9 cellular contexts compared by ENCODE assay signal in the genomic region with DNA sequence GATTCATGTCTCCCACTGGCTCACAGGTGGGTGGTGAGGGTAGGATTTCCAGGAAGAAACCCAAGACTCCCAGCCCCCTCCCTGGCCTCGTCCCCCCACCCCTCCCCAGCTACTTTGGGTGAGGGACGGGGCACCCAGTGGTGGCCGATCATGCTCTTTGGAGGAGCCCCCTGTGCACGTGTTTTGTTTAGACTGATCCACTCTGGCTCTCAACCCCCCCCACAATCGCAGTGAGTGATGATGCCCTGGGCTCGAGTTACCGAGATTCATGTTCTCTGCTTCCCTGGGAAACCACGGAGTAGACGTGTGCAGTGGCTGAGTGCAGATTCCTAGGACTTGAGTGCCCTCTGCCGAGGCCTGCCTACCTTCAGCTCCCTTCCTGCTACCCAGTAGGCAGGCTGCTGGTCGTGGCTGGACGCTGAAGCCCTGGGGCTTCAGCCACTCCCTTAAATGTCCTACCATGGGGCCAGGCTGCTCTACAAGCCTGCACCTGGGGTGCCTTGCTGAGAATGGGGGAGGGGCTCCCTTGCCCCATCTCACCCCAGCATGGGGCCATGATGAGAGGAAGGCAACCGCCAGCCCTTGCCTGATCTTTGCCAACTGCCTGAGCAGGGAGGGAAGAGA. TPM values are rescaled to one million over a fixed set of nuclear protein-coding genes. Genes with fewer than 3 reads are reported as not detected.
DNase-seq lines count a peak whose midpoint lies in the region; ATAC-seq, FAIRE-seq and TF ChIP-seq lines count a peak whose summit lies in the region.
"Had no signal": no experiment of that assay in that cellular context is flagged by ENCODE, and none has a peak within 500 bp of the region (broad histone marks: within the 10 kb centered on the region; RNA-seq: fewer than 3 reads in every experiment).

No MANE protein-coding gene starts in this region.

- in situ Hi-C loops in HepG2 (cut with HindIII; ENCODE audit: extremely low pct_ligation_motif_present, low pct_unique_long_range_greater_than_20kb): loop anchor here (25.0 kb wide), 1 partner anchor 326 kb away; no protein-coding TSS in a partner anchor

- H3K4me3 ChIP-seq in HepG2 (replicated peaks in 1 of 3; ENCODE audit: insufficient read depth in 1 of 3, low read depth in 2 of 3, low read length in 3 of 3): no peak overlapping the region

- peak; percentile 54 for TF ChIP-seq CTCF in HepG2 (CRISPR knock-in tag; IDR thresholded peaks at IDR 0.05)

- H3K4me1 Mint-ChIP-seq in stimulated activated memory B cell treated with anti-CD40 and anti-IgM and Interleukin-4, amounts not matched to agents 10 μg/mL and 1 μg/mL and 100 μg/mL, for 72 hours: peaks cover 24% of the 10 kb centered on the region
- H3K4me1 Mint-ChIP-seq in effector memory CD8-positive, alpha-beta T cell (ENCODE audit: low read depth in 2 of 2): peaks cover 3 to 12% of the 10 kb centered on the region in 2 donors

- BruUV-seq in HepG2 (replicated peaks; lab: Mats Ljungman, UMichigan): no TSS peak

- no peaks in the 10 kb centered on the region for H3K9me3 ChIP-seq in HepG2 (ENCODE audit: low read length)

- no peak overlapping the region for H3K9ac ChIP-seq in HepG2 (ENCODE audit: insufficient read depth, low read depth, low read length)

- no peaks in the 10 kb centered on the region for H3K9me3 Mint-ChIP-seq in stimulated activated memory B cell treated with anti-CD40 and anti-IgM and Interleukin-4, amounts not matched to agents 10 μg/mL and 1 μg/mL and 100 μg/mL, for 72 hours
- H3K9me3 Mint-ChIP-seq in effector memory CD8-positive, alpha-beta T cell: no peaks in the 10 kb centered on the region
- H3K9me3 Mint-ChIP-seq: activated naive CD8-positive, alpha-beta T cell treated with anti-CD3 and anti-CD28 coated beads, Interleukin-2, amount 10 ng/mL, durations not matched to agents 7 days and 5 days had no signal

- TF ChIP-seq EP300 in HepG2 (IDR thresholded peaks at IDR 0.05; ENCODE audit: low read depth in 2 of 2, low read length in 2 of 2) (no peak), HepG2 (CRISPR knock-in tag; IDR thresholded peaks at IDR 0.05; ENCODE audit: borderline replicate concordance) (no peak)

- POLR2A ChIA-PET in HepG2 (lab: Yijun Ruan, JAX): no interaction called here

- ATAC-seq in HepG2 (peak; percentile 69), GM18867 (IDR thresholded peaks at IDR 0.05; ENCODE audit: unreplicated experiment) (no peak), GM19455 (IDR thresholded peaks at IDR 0.05; ENCODE audit: unreplicated experiment) (no peak)
- ATAC-seq in stimulated activated memory B cell treated with anti-CD40 and anti-IgM and Interleukin-4, amounts not matched to agents 10 μg/mL and 1 μg/mL and 100 μg/mL, for 72 hours: no peak
- ATAC-seq in effector memory CD8-positive, alpha-beta T cell (replicated peaks): no peak

- H3K27me3 ChIP-seq in HepG2 (ENCODE audit: control insufficient read depth in 1 of 2, insufficient read depth in 2 of 2, low read length in 2 of 2): peaks cover 5 to 26% of the 10 kb centered on the region in 2 experiments

- no peak overlapping the region for H3K4me2 ChIP-seq in HepG2 (ENCODE audit: low read depth, low read length)

- H3K79me2 ChIP-seq in HepG2 (ENCODE audit: insufficient read depth, low read length): no peaks in the 10 kb centered on the region

- H3K4me3 Mint-ChIP-seq in stimulated activated memory B cell treated with anti-CD40 and anti-IgM and Interleukin-4, amounts not matched to agents 10 μg/mL and 1 μg/mL and 100 μg/mL, for 72 hours: no peak overlapping the region
- H3K4me3 Mint-ChIP-seq in effector memory CD8-positive, alpha-beta T cell: no peak overlapping the region
- H3K4me3 Mint-ChIP-seq: activated naive CD8-positive, alpha-beta T cell treated with anti-CD3 and anti-CD28 coated beads, Interleukin-2, amount 10 ng/mL, durations not matched to agents 7 days and 5 days had no signal

- no peak overlapping the region for H3K27ac Mint-ChIP-seq in stimulated activated memory B cell treated with anti-CD40 and anti-IgM and Interleukin-4, amounts not matched to agents 10 μg/mL and 1 μg/mL and 100 μg/mL, for 72 hours
- no peak overlapping the region for H3K27ac Mint-ChIP-seq in effector memory CD8-positive, alpha-beta T cell
- H3K27ac Mint-ChIP-seq: activated naive CD8-positive, alpha-beta T cell treated with anti-CD3 and anti-CD28 coated beads, Interleukin-2, amount 10 ng/mL, durations not matched to agents 7 days and 5 days had no signal

- DNase-seq in DMS153 (lab: John Stamatoyannopoulos, UW) (peak; percentile 100), NCI-H146 (lab: John Stamatoyannopoulos, UW) (peak; percentile 94), SW480 (ENCODE audit: low spot score) (peak; percentile 25), HepG2 (ENCODE audit: low spot score) (no peak)
- DNase-seq in effector memory CD8-positive, alpha-beta T cell: no peak
- DNase-seq: activated naive CD8-positive, alpha-beta T cell treated with anti-CD3 and anti-CD28 coated beads, Interleukin-2, amount 10 ng/mL, durations not matched to agents 7 days and 5 days had no signal

- TF ChIP-seq RAD21 in HepG2 (CRISPR knock-in tag; IDR thresholded peaks at IDR 0.05): no peak

- no peaks in the 10 kb centered on the region for H3K36me3 Mint-ChIP-seq in stimulated activated memory B cell treated with anti-CD40 and anti-IgM and Interleukin-4, amounts not matched to agents 10 μg/mL and 1 μg/mL and 100 μg/mL, for 72 hours
- H3K36me3 Mint-ChIP-seq in effector memory CD8-positive, alpha-beta T cell (ENCODE audit: insufficient read depth): no peaks in the 10 kb centered on the region
- H3K36me3 Mint-ChIP-seq: activated naive CD8-positive, alpha-beta T cell treated with anti-CD3 and anti-CD28 coated beads, Interleukin-2, amount 10 ng/mL, durations not matched to agents 7 days and 5 days had no signal

- H3K4me1 ChIP-seq in HepG2 (ENCODE audit: insufficient read depth, low read length): no peaks in the 10 kb centered on the region

- peaks cover 4% of the 10 kb centered on the region; the same call in 1 of the 2 replicates for H4K20me1 ChIP-seq in HepG2 (ENCODE audit: insufficient read depth, low read length)

- FAIRE-seq in HepG2 (lab: Jason Lieb, UNC): no peak

- no peaks in the 10 kb centered on the region for H3K36me3 ChIP-seq in HepG2 (replicated peaks in 1 of 2; ENCODE audit: control insufficient read depth in 1 of 2, insufficient read depth in 2 of 2, low read length in 2 of 2)

- no peak for TF ChIP-seq POLR2A in HepG2 (IDR thresholded peaks at IDR 0.05; ENCODE audit: insufficient read depth in 1 of 2, low read depth in 2 of 2, low read length in 2 of 2)

- H2AFZ ChIP-seq in HepG2 (ENCODE audit: low read length): no peak overlapping the region

- peaks cover 85% of the 10 kb centered on the region for H3K27me3 Mint-ChIP-seq in stimulated activated memory B cell treated with anti-CD40 and anti-IgM and Interleukin-4, amounts not matched to agents 10 μg/mL and 1 μg/mL and 100 μg/mL, for 72 hours
- H3K27me3 Mint-ChIP-seq in effector memory CD8-positive, alpha-beta T cell: peaks cover 72 to 86% of the 10 kb centered on the region in 2 donors

- CTCF ChIA-PET in HepG2 (lab: Yijun Ruan, JAX; ENCODE audit: low intra/inter-chr PET ratio, low total read pairs): no interaction called here

- H3K27ac ChIP-seq in HepG2 (ENCODE audit: extremely low read length, insufficient read depth, low read length): no peak overlapping the region

- no CpG with 5 or more reads among the region's 13 CpGs for WGBS in HepG2 (ENCODE audit: low lambda C conversion rate)

- intact Hi-C loops in HepG2 (cut with micrococcal nuclease; ENCODE audit: unreplicated experiment): no loop called here

TF ChIP-seq in HepG2, 621 proteins besides CTCF, POLR2A, EP300 and RAD21:
- TF ChIP-seq MXI1 (IDR thresholded peaks at IDR 0.05; ENCODE audit: borderline replicate concordance, low read depth, low read length) (no peak), STAG1 (CRISPR knock-in tag; IDR thresholded peaks at IDR 0.05) (peak; percentile 56), TSC22D2 (CRISPR knock-in tag; IDR thresholded peaks at IDR 0.05; ENCODE audit: borderline replicate concordance) (no peak)

RNA-seq across cellular contexts. Expression of a gene that starts 3.9 kb away (rescaled TPM):
- total RNA-seq in HepG2 (2016; rRNA removed; fragmentation: Illumina TruSeq; extraction: Trizol): not detected in 2 replicates
- not detected in 2 replicates for total RNA-seq in HepG2 (2016; cell fraction: cytosol; rRNA removed; fragmentation: Illumina TruSeq; extraction: Trizol; ENCODE audit: low read depth)
- not detected in 2 replicates for total RNA-seq in HepG2 (2016; cell fraction: insoluble cytoplasmic fraction; rRNA removed; fragmentation: Illumina TruSeq; extraction: Trizol)
- not detected in 2 replicates for total RNA-seq in HepG2 (2016; cell fraction: membrane; rRNA removed; fragmentation: Illumina TruSeq; extraction: Trizol)
- total RNA-seq in HepG2 (2016; cell fraction: nucleus; rRNA removed; fragmentation: Illumina TruSeq; extraction: Trizol): not detected in 2 replicates
- polyA plus RNA-seq in HepG2 (2011; rRNA removed): not detected in 2 replicates
- polyA plus RNA-seq in HepG2 (2011; cell fraction: cytosol; rRNA removed): not detected in 2 replicates
- polyA plus RNA-seq in HepG2 (2011; cell fraction: nucleus; rRNA removed): not detected in 2 replicates
- polyA plus RNA-seq in HepG2 (2012): not detected in 2 replicates
- polyA plus RNA-seq in HepG2 (2016; cell fraction: cytosol; fragmentation: Illumina TruSeq; extraction: Trizol; ENCODE audit: low read depth): not detected in 2 replicates
- not detected in 2 replicates for polyA plus RNA-seq in HepG2 (2016; cell fraction: insoluble cytoplasmic fraction; fragmentation: Illumina TruSeq; extraction: Trizol; ENCODE audit: low read depth)
- not detected in 2 replicates for polyA plus RNA-seq in HepG2 (2016; cell fraction: membrane; fragmentation: Illumina TruSeq; extraction: Trizol; ENCODE audit: low read depth)
- not detected in 2 replicates for polyA plus RNA-seq in HepG2 (2016; cell fraction: nucleus; fragmentation: Illumina TruSeq; extraction: Trizol; ENCODE audit: insufficient read depth, low read depth)
- not detected in 2 replicates for polyA minus RNA-seq in HepG2 (2011; rRNA and poly(A)+ RNA removed; ENCODE audit: low replicate concordance)
- not detected in 2 replicates for polyA minus RNA-seq in HepG2 (2011; cell fraction: cytosol; rRNA and poly(A)+ RNA removed)
- not detected in 2 replicates for polyA minus RNA-seq in HepG2 (2011; cell fraction: nucleus; rRNA and poly(A)+ RNA removed)
- total RNA-seq: activated naive CD8-positive, alpha-beta T cell treated with anti-CD3 and anti-CD28 coated beads, Interleukin-2, amount 10 ng/mL, durations not matched to agents 7 days and 5 days had no signal

Comparison
In these comparisons a context has a peak if more than half of its experiments do, and no peak if none do; other contexts are left out.
1. DNase-seq: peak in DMS153 (single experiment), NCI-H146 (single experiment) and SW480 (single experiment); none in HepG2 (single experiment) and effector memory CD8-positive, alpha-beta T cell (0 of 3).